ENCODE assay signal across 1 cellular context in the genomic region with DNA sequence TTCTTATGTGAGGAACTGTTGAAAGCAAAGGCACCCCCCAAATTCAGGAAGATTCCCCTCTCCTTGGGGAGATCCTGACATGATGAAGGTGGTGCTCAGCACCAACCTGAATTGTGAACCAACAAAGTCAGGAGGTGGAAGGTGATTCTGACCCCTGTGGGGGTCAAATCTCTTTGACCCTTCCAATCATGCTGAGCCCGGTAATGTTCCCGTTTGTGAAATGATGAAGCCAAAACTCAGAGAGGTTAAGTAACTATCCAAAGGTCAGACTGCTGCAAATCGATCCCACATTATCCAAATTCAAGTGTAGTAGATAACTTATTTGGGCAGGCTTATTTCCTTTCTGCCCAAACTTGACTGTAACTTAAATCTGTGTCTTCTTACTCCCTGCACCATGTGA.
TF ChIP-seq lines count a peak whose summit lies in the region.

No MANE protein-coding gene starts in this region.

TF ChIP-seq in HepG2, 621 proteins besides CTCF, POLR2A, EP300 and RAD21:
- TF ChIP-seq SNAPC2 (CRISPR knock-in tag; IDR thresholded peaks at IDR 0.05): no peak
- TF ChIP-seq HNF4G (IDR thresholded peaks at IDR 0.05; ENCODE audit: borderline replicate concordance, low read depth, low read length): peak; percentile 51; the same call in 1 of the 2 replicates
- TF ChIP-seq HNF4G (CRISPR knock-in tag; IDR thresholded peaks at IDR 0.05; ENCODE audit: borderline replicate concordance, low read depth): no peak
- no peak for TF ChIP-seq SRY (CRISPR knock-in tag; IDR thresholded peaks at IDR 0.05)
- TF ChIP-seq FOSL1 (CRISPR knock-in tag; IDR thresholded peaks at IDR 0.05; ENCODE audit: borderline replicate concordance): no peak
- TF ChIP-seq RBM39 (IDR thresholded peaks at IDR 0.05; ENCODE audit: low read depth, low read length, poor library complexity, severe bottlenecking): no peak
- TF ChIP-seq NR2F2 (IDR thresholded peaks at IDR 0.05; ENCODE audit: borderline replicate concordance, low read depth): peak; percentile 61
- TF ChIP-seq NR2F6 (IDR thresholded peaks at IDR 0.05): peak; percentile 47
- no peak for TF ChIP-seq NR2F6 (CRISPR knock-in tag; IDR thresholded peaks at IDR 0.05)
- TF ChIP-seq ONECUT2 (CRISPR knock-in tag; IDR thresholded peaks at IDR 0.05): 0 out of 2 replicates have a peak, but pooled peaks have one; percentile 50
- TF ChIP-seq JDP2 (CRISPR knock-in tag; IDR thresholded peaks at IDR 0.05; ENCODE audit: borderline replicate concordance): no peak
- TF ChIP-seq CBX2 (IDR thresholded peaks at IDR 0.05; ENCODE audit: low read depth, low read length): no peak
- TF ChIP-seq CBX2 (CRISPR knock-in tag; IDR thresholded peaks at IDR 0.05; ENCODE audit: low read depth): no peak
- TF ChIP-seq, protein P1, sequence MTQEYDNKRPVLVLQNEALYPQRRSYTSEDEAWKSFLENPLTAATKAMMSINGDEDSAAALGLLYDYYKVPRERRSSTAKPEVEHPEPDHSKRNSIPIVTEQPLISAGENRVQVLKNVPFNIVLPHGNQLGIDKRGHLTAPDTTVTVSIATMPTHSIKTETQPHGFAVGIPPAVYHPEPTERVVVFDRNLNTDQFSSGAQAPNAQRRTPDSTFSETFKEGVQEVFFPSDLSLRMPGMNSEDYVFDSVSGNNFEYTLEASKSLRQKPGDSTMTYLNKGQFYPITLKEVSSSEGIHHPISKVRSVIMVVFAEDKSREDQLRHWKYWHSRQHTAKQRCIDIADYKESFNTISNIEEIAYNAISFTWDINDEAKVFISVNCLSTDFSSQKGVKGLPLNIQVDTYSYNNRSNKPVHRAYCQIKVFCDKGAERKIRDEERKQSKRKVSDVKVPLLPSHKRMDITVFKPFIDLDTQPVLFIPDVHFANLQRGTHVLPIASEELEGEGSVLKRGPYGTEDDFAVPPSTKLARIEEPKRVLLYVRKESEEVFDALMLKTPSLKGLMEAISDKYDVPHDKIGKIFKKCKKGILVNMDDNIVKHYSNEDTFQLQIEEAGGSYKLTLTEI (CRISPR knock-in tag; conservative IDR thresholded peaks at IDR 0.05): no peak
- no peak for TF ChIP-seq ZNF343 (CRISPR knock-in tag; IDR thresholded peaks at IDR 0.05)
